Comparison of ENCODE assay signal across 7 cellular contexts in genomic region chr1:202379884-202380529, GRCh38. TPM values are rescaled to one million over a fixed set of nuclear protein-coding genes. Genes with fewer than 3 reads are reported as not detected.
DNase-seq lines count a peak whose midpoint lies in the region; ATAC-seq, FAIRE-seq and TF ChIP-seq lines count a peak whose summit lies in the region.
"Not testable (repeated sequence)": the region's sequence is repeated elsewhere in the genome, so short reads cannot be mapped to it uniquely, and the experiment has no call there.

No MANE protein-coding gene starts in this region.

- H3K36me3 ChIP-seq in GM06990 (ENCODE audit: control insufficient read depth, insufficient read depth, low read length); Loucy (ENCODE audit: insufficient read depth, low read length); pancreas: not testable (repeated sequence)

- peak overlapping the region; percentile 45 for H3K4me3 Mint-ChIP-seq in T-helper 1 cell treated with Interleukin-12 subunit alpha and Interleukin-12 subunit beta and Interleukin-4 antibody, amounts not matched to agents 30 μg/mL and 1 μg/mL, for 36 hours
- peak overlapping the region; percentile 24 for H3K4me3 Mint-ChIP-seq in activated naive CD4-positive, alpha-beta T cell treated with anti-CD3 and anti-CD28 coated beads, Interleukin-2, amount 50 U/mL, for 24 hours

- H3K27ac Mint-ChIP-seq in T-helper 1 cell treated with Interleukin-12 subunit alpha and Interleukin-12 subunit beta and Interleukin-4 antibody, amounts not matched to agents 30 μg/mL and 1 μg/mL, for 36 hours: peak overlapping the region; percentile 17
- H3K27ac Mint-ChIP-seq in activated naive CD4-positive, alpha-beta T cell treated with anti-CD3 and anti-CD28 coated beads, Interleukin-2, amount 50 U/mL, for 24 hours: peak overlapping the region; percentile 36

- H3K4me2 ChIP-seq in Loucy (ENCODE audit: low read depth, low read length, poor library complexity, severe bottlenecking): not testable (repeated sequence)

- not testable (repeated sequence) for H3K36me3 Mint-ChIP-seq in T-helper 1 cell treated with Interleukin-12 subunit alpha and Interleukin-12 subunit beta and Interleukin-4 antibody, amounts not matched to agents 30 μg/mL and 1 μg/mL, for 36 hours (ENCODE audit: low read depth)
- H3K36me3 Mint-ChIP-seq in activated naive CD4-positive, alpha-beta T cell treated with anti-CD3 and anti-CD28 coated beads, Interleukin-2, amount 50 U/mL, for 24 hours: peaks cover 13% of the 10 kb centered on the region

- WGBS in pancreas, 2 donors: 13 to 21% methylated on average over 4 of the region's 4 CpGs

- TF ChIP-seq CTCF in GM06990 (IDR thresholded peaks at IDR 0.05; ENCODE audit: insufficient read depth, low read length, poor library complexity, severe bottlenecking): peak; percentile 7
- peak; percentile 39; the same call in 1 of the 2 replicates for TF ChIP-seq CTCF in Loucy (conservative IDR thresholded peaks at IDR 0.05; ENCODE audit: low read length)
- TF ChIP-seq CTCF in choroid plexus epithelial cell (conservative IDR thresholded peaks at IDR 0.05; ENCODE audit: low read depth, low read length): peak; percentile 25
- peak in 1 of 4 donors; percentile 17 for TF ChIP-seq CTCF in pancreas (IDR thresholded peaks at IDR 0.05)

- H3K9me3 Mint-ChIP-seq in T-helper 1 cell treated with Interleukin-12 subunit alpha and Interleukin-12 subunit beta and Interleukin-4 antibody, amounts not matched to agents 30 μg/mL and 1 μg/mL, for 36 hours; activated naive CD4-positive, alpha-beta T cell treated with anti-CD3 and anti-CD28 coated beads, Interleukin-2, amount 50 U/mL, for 24 hours: not testable (repeated sequence)

- peaks cover 13% of the 10 kb centered on the region for H3K4me1 Mint-ChIP-seq in T-helper 1 cell treated with Interleukin-12 subunit alpha and Interleukin-12 subunit beta and Interleukin-4 antibody, amounts not matched to agents 30 μg/mL and 1 μg/mL, for 36 hours (ENCODE audit: low read depth)
- peaks cover 39% of the 10 kb centered on the region for H3K4me1 Mint-ChIP-seq in activated naive CD4-positive, alpha-beta T cell treated with anti-CD3 and anti-CD28 coated beads, Interleukin-2, amount 50 U/mL, for 24 hours

- not testable (repeated sequence) for H3K9me3 ChIP-seq in Loucy (ENCODE audit: insufficient read depth, low read depth, low read length); pancreas

- not testable (repeated sequence) for H4K20me1 ChIP-seq in Loucy (ENCODE audit: insufficient read depth, low read length, poor library complexity, severe bottlenecking)

- H3K27me3 ChIP-seq in GM06990 (replicated peaks; ENCODE audit: control insufficient read depth, insufficient read depth, low read length); Loucy (ENCODE audit: insufficient read depth, low read length, poor library complexity, severe bottlenecking); pancreas: not testable (repeated sequence)

- not testable (repeated sequence) for H3K27me3 Mint-ChIP-seq in T-helper 1 cell treated with Interleukin-12 subunit alpha and Interleukin-12 subunit beta and Interleukin-4 antibody, amounts not matched to agents 30 μg/mL and 1 μg/mL, for 36 hours (ENCODE audit: low read depth); activated naive CD4-positive, alpha-beta T cell treated with anti-CD3 and anti-CD28 coated beads, Interleukin-2, amount 50 U/mL, for 24 hours

- FAIRE-seq in pancreas (lab: Jason Lieb, UNC): not testable (repeated sequence)

- peaks cover 12% of the 10 kb centered on the region; the same call in 1 of the 2 replicates for H3K79me2 ChIP-seq in Loucy (ENCODE audit: insufficient read depth, low read length)

- ATAC-seq in pancreas: peak in 3 of 4 donors; percentile 66 to 73 (median 70)

- intact Hi-C loops in pancreas (cut with DNase I): not testable (repeated sequence)

- not testable (repeated sequence) for H3K27ac ChIP-seq in pancreas

- H2AFZ ChIP-seq in Loucy (ENCODE audit: low read length): not testable (repeated sequence)

- not testable (repeated sequence) for H3K4me3 ChIP-seq in GM06990 (replicated peaks; ENCODE audit: low read depth, low read length); Loucy (ENCODE audit: low read length, poor library complexity, severe bottlenecking); choroid plexus epithelial cell (ENCODE audit: low read depth, low read length); pancreas

- H3K4me1 ChIP-seq in Loucy (ENCODE audit: insufficient read depth, low read length, poor library complexity, severe bottlenecking); pancreas: not testable (repeated sequence)

- not testable (repeated sequence) for H3K9me2 ChIP-seq in Loucy (replicated peaks; ENCODE audit: low read depth, low read length)

- H3K9ac ChIP-seq in Loucy (ENCODE audit: low read depth, low read length, poor library complexity, severe bottlenecking): not testable (repeated sequence)

- H3F3A ChIP-seq in Loucy (ENCODE audit: low read depth): not testable (repeated sequence)

- DNase-seq in GM06990 (ENCODE audit: extremely low read depth, insufficient read length); pancreas: not testable (repeated sequence)
- DNase-seq in choroid plexus epithelial cell (ENCODE audit: low read depth) (peak; percentile 13), kidney tubule cell (ENCODE audit: low spot score) (peak; percentile 66)

RNA-seq across cellular contexts. Expression of gene PPP1R12B, which starts 31.5 kb away (rescaled TPM):
- total RNA-seq in pancreas: 10 to 100 TPM in 5 of 6 donors, 1 to 10 TPM in 1; 8.2 to 29.4 (median 14.0) TPM
- polyA plus RNA-seq in pancreas: 1 to 10 TPM; 4.4 to 5.1 TPM

RNA-seq across cellular contexts. Expression of gene UBE2T, which starts 38.3 kb away (rescaled TPM):
- total RNA-seq in pancreas: 1 to 10 TPM in 1 of 6 donors, under 1 TPM in 4, not detected in 1; 0.35 to 1.2 (median 0.57) TPM
- polyA plus RNA-seq in pancreas: 1 to 10 TPM in 1 of 2 donors, under 1 TPM in 1; 0.76 to 2.3 TPM
